13 cellular contexts compared by ENCODE assay signal in genomic region chr11:117936973-117937372, GRCh38. TPM values are rescaled to one million over a fixed set of nuclear protein-coding genes. Genes with fewer than 3 reads are reported as not detected.
"Had no signal": no experiment of that assay in that cellular context is flagged by ENCODE, and none has a peak within 500 bp of the region (broad histone marks: within the 10 kb centered on the region; RNA-seq: fewer than 3 reads in every experiment).

No MANE protein-coding gene starts in this region.

- H3K27me3 Mint-ChIP-seq: stimulated activated naive CD8-positive, alpha-beta T cell treated with anti-CD3 and anti-CD28 coated beads, Interleukin-15, Interleukin-2, amounts not matched to agents 100 ng/mL and 50 ng/mL, for 24 hours had no signal

- H3K27ac ChIP-seq: esophagus muscularis mucosa, neural progenitor cell, pancreas, upper lobe of left lung had no signal

- H2AFZ ChIP-seq: neural progenitor cell had no signal

- DNase-seq: activated CD8-positive, alpha-beta T cell treated with anti-CD3 and anti-CD28 coated beads, Interleukin-2, amount 10 ng/mL, durations not matched to agents 7 days and 5 days; activated naive CD4-positive, alpha-beta T cell treated with Interleukin-2 at 50 U/mL for 16 hours; hypothalamus; kidney glomerular epithelial cell; stimulated activated CD4-positive, alpha-beta T cell treated with anti-CD3 and anti-CD28 coated beads, Interleukin-2, amount 100 ng/mL, for 48 hours; upper lobe of left lung had no signal

- H3K4me1 ChIP-seq: esophagus muscularis mucosa, neural progenitor cell, pancreas had no signal

- H3K9me3 Mint-ChIP-seq: activated T-helper 1 cell treated with anti-CD3 and anti-CD28 coated beads, Interleukin-12 subunit alpha, Interleukin-12 subunit beta, Interleukin-2, Interleukin-4 antibody, amounts not matched to agents 30 ng/mL and 10 ng/mL and 1 ng/mL, durations not matched to agents 14 hours and 24 hours and 36 hours; stimulated activated naive CD8-positive, alpha-beta T cell treated with anti-CD3 and anti-CD28 coated beads, Interleukin-15, Interleukin-2, amounts not matched to agents 100 ng/mL and 50 ng/mL, for 24 hours had no signal

- H3K4me3 ChIP-seq: esophagus muscularis mucosa, neural progenitor cell, pancreas, upper lobe of left lung had no signal

- H3K27me3 ChIP-seq: neural progenitor cell, pancreas, upper lobe of left lung had no signal

- H3K36me3 Mint-ChIP-seq: neural progenitor cell had no signal

- H3K4me2 ChIP-seq: neural progenitor cell had no signal

- ATAC-seq: activated CD8-positive, alpha-beta T cell treated with anti-CD3 and anti-CD28 coated beads, Interleukin-2, amount 10 ng/mL, durations not matched to agents 7 days and 5 days had no signal

- H3K36me3 ChIP-seq: esophagus muscularis mucosa, neural progenitor cell, pancreas, upper lobe of left lung had no signal

- H3K27ac Mint-ChIP-seq: activated CD8-positive, alpha-beta T cell treated with anti-CD3 and anti-CD28 coated beads, Interleukin-2, amount 10 ng/mL, durations not matched to agents 7 days and 5 days; activated T-helper 1 cell treated with anti-CD3 and anti-CD28 coated beads, Interleukin-12 subunit alpha, Interleukin-12 subunit beta, Interleukin-2, Interleukin-4 antibody, amounts not matched to agents 30 ng/mL and 10 ng/mL and 1 ng/mL, durations not matched to agents 14 hours and 24 hours and 36 hours; neural progenitor cell had no signal

- H3K4me3 Mint-ChIP-seq: activated CD8-positive, alpha-beta T cell treated with anti-CD3 and anti-CD28 coated beads, Interleukin-2, amount 10 ng/mL, durations not matched to agents 7 days and 5 days; activated T-helper 1 cell treated with anti-CD3 and anti-CD28 coated beads, Interleukin-12 subunit alpha, Interleukin-12 subunit beta, Interleukin-2, Interleukin-4 antibody, amounts not matched to agents 30 ng/mL and 10 ng/mL and 1 ng/mL, durations not matched to agents 14 hours and 24 hours and 36 hours; neural progenitor cell; stimulated activated naive CD8-positive, alpha-beta T cell treated with anti-CD3 and anti-CD28 coated beads, Interleukin-15, Interleukin-2, amounts not matched to agents 100 ng/mL and 50 ng/mL, for 24 hours had no signal

- H3K9me3 ChIP-seq: esophagus muscularis mucosa, pancreas, upper lobe of left lung had no signal

RNA-seq across cellular contexts. Expression of gene TMPRSS13, which starts 7.8 kb away (rescaled TPM):
- total RNA-seq: cardiac septum, esophagus muscularis mucosa, fibroblast of villous mesenchyme had no signal

RNA-seq across cellular contexts. Expression of gene IL10RA, which starts 49.2 kb away (rescaled TPM):
- total RNA-seq: fibroblast of villous mesenchyme had no signal
